1 cellular context compared by ENCODE assay signal in genomic region chr1:26067432-26067911, GRCh38.
TF ChIP-seq lines count a peak whose summit lies in the region.

Gene TRIM63, minus strand, starts transcription at chr1:26067630. Its CDS starts 136 bp downstream, at chr1:26067494.

TF ChIP-seq in HEK293, 187 proteins besides CTCF, POLR2A, EP300 and RAD21:
- TF ChIP-seq ZNF449 (tag by site-specific recombination; IDR thresholded peaks at IDR 0.05) = peak; percentile 37; the same call in 1 of the 2 replicates
- no peak for TF ChIP-seq ZNF624 (tag by site-specific recombination; IDR thresholded peaks at IDR 0.05)
- no peak for TF ChIP-seq ZNF558 (tag by site-specific recombination; IDR thresholded peaks at IDR 0.05)
